In genomic region chr2:206863196-206863595, GRCh38 we compare ENCODE assay signal across 24 cellular contexts.
"Had no signal": no experiment of that assay in that cellular context is flagged by ENCODE, and none has a peak within 500 bp of the region (broad histone marks: within the 10 kb centered on the region; RNA-seq: fewer than 3 reads in every experiment).

No MANE protein-coding gene starts in this region.

- H3K9me3 ChIP-seq: neutrophil, ovary, prostate gland, tibial artery had no signal

- H3K4me3 Mint-ChIP-seq: activated naive CD8-positive, alpha-beta T cell; activated T-cell treated with anti-CD3 and anti-CD28 coated beads, Interleukin-2, amount 50 U/mL, for 24 hours; central memory CD8-positive, alpha-beta T cell; natural killer cell; stimulated activated naive CD8-positive, alpha-beta T cell treated with anti-CD3 and anti-CD28 coated beads, Interleukin-15, Interleukin-2, amounts not matched to agents 100 ng/mL and 50 ng/mL, for 24 hours had no signal

- ATAC-seq: esophagus mucosa, left lobe of liver, natural killer cell had no signal

- H3K9me3 Mint-ChIP-seq: activated T-cell treated with anti-CD3 and anti-CD28 coated beads, Interleukin-2, amount 50 U/mL, for 24 hours; activated T-helper 2 cell treated with anti-CD3 and anti-CD28 coated beads, Interferon-gamma antibody, Interleukin-2, Interleukin-4, amounts not matched to agents 10 μg/mL and 5 μg/mL and 100 μg/mL, durations not matched to agents 14 hours and 24 hours and 36 hours; central memory CD8-positive, alpha-beta T cell; natural killer cell; stimulated activated naive CD8-positive, alpha-beta T cell treated with anti-CD3 and anti-CD28 coated beads, Interleukin-15, Interleukin-2, amounts not matched to agents 100 ng/mL and 50 ng/mL, for 24 hours had no signal

- H3K36me3 ChIP-seq: neutrophil, ovary, prostate gland, tibial artery had no signal

- H3K4me1 ChIP-seq: prostate gland, tibial artery had no signal

- DNase-seq: activated CD4-positive, alpha-beta T cell treated with anti-CD3 and anti-CD28 coated beads for 1 hour; activated CD4-positive, alpha-beta T cell treated with anti-CD3 and anti-CD28 coated beads, Interleukin-2, amount 50 U/mL, for 1 hour; activated CD8-positive, alpha-beta memory T cell treated with anti-CD3 and anti-CD28 coated beads for 24 hours; activated CD8-positive, alpha-beta memory T cell treated with anti-CD3 and anti-CD28 coated beads, Interleukin-2, amount 50 U/mL, for 4 hours; activated naive CD4-positive, alpha-beta T cell; activated T-cell treated with anti-CD3 and anti-CD28 coated beads, Interleukin-2, amount 50 U/mL, for 24 hours; effector memory CD4-positive, alpha-beta T cell; head of caudate nucleus; midbrain; natural killer cell; ovary; stimulated activated CD4-positive, alpha-beta T cell treated with anti-CD3 and anti-CD28 coated beads, Interleukin-12 subunit alpha, Interleukin-12 subunit beta, amount 100 ng/mL, for 4 hours; stimulated activated CD4-positive, alpha-beta T cell treated with anti-CD3 and anti-CD28 coated beads, Interleukin-4, amount 100 ng/mL, for 4 hours; substantia nigra; T-helper 9 cell; tibial artery had no signal

- H3K27ac Mint-ChIP-seq: activated naive CD8-positive, alpha-beta T cell; activated T-cell treated with anti-CD3 and anti-CD28 coated beads, Interleukin-2, amount 50 U/mL, for 24 hours; activated T-helper 2 cell treated with anti-CD3 and anti-CD28 coated beads, Interferon-gamma antibody, Interleukin-2, Interleukin-4, amounts not matched to agents 10 μg/mL and 5 μg/mL and 100 μg/mL, durations not matched to agents 14 hours and 24 hours and 36 hours; natural killer cell; stimulated activated naive CD8-positive, alpha-beta T cell treated with anti-CD3 and anti-CD28 coated beads, Interleukin-15, Interleukin-2, amounts not matched to agents 100 ng/mL and 50 ng/mL, for 24 hours had no signal

- H3K4me3 ChIP-seq: ovary, prostate gland, tibial artery had no signal

- H3K27me3 Mint-ChIP-seq: activated naive CD8-positive, alpha-beta T cell; activated T-cell treated with anti-CD3 and anti-CD28 coated beads, Interleukin-2, amount 50 U/mL, for 24 hours; central memory CD8-positive, alpha-beta T cell; stimulated activated naive CD8-positive, alpha-beta T cell treated with anti-CD3 and anti-CD28 coated beads, Interleukin-15, Interleukin-2, amounts not matched to agents 100 ng/mL and 50 ng/mL, for 24 hours had no signal

- H3K27ac ChIP-seq: neutrophil, ovary, prostate gland, tibial artery had no signal

- H3K27me3 ChIP-seq: neutrophil, ovary, tibial artery had no signal

- H3K36me3 Mint-ChIP-seq: natural killer cell had no signal
